In genomic region chr1:31663622-31664452, GRCh38 we compare ENCODE assay signal across 8 cellular contexts. TPM values are rescaled to one million over a fixed set of nuclear protein-coding genes. Genes with fewer than 3 reads are reported as not detected.
DNase-seq lines count a peak whose midpoint lies in the region; ATAC-seq and TF ChIP-seq lines count a peak whose summit lies in the region.

No MANE protein-coding gene starts in this region.

- no peaks in the 10 kb centered on the region for H3K4me1 Mint-ChIP-seq in activated naive CD8-positive, alpha-beta T cell treated with anti-CD3 and anti-CD28 coated beads, Interleukin-2, amount 50 U/mL, for 24 hours

- ATAC-seq in activated naive CD8-positive, alpha-beta T cell treated with anti-CD3 and anti-CD28 coated beads, Interleukin-2, amount 50 U/mL, for 24 hours, result peak; percentile 22
- ATAC-seq in left ventricle myocardium superior, result peak; percentile 60
- ATAC-seq in GM21390 (IDR thresholded peaks at IDR 0.05; ENCODE audit: unreplicated experiment), result no peak
- ATAC-seq in GM18502 (IDR thresholded peaks at IDR 0.05; ENCODE audit: poor library complexity, unreplicated experiment), result no peak

- H3K27me3 Mint-ChIP-seq in activated naive CD8-positive, alpha-beta T cell treated with anti-CD3 and anti-CD28 coated beads, Interleukin-2, amount 50 U/mL, for 24 hours, result peaks cover under 1% of the 10 kb centered on the region

- DNase-seq in HCEC 1CT, result peak; percentile 17
- peak; percentile 28 for DNase-seq in SK-N-DZ (ENCODE audit: low spot score)
- DNase-seq in activated naive CD8-positive, alpha-beta T cell treated with anti-CD3 and anti-CD28 coated beads, Interleukin-2, amount 50 U/mL, for 24 hours, result peak; percentile 75
- DNase-seq in left ventricle myocardium superior, result peak; percentile 78
- DNase-seq in stimulated activated CD4-positive, alpha-beta T cell treated with anti-CD3 and anti-CD28 coated beads, Interleukin-12 subunit alpha, Interleukin-12 subunit beta, amount 100 ng/mL, for 4 hours, result peak; percentile 59

- TF ChIP-seq CTCF in C4-2B (conservative IDR thresholded peaks at IDR 0.05), result peak; percentile 92

- no peak overlapping the region for H3K27ac Mint-ChIP-seq in activated naive CD8-positive, alpha-beta T cell treated with anti-CD3 and anti-CD28 coated beads, Interleukin-2, amount 50 U/mL, for 24 hours

- no peaks in the 10 kb centered on the region for H3K36me3 Mint-ChIP-seq in activated naive CD8-positive, alpha-beta T cell treated with anti-CD3 and anti-CD28 coated beads, Interleukin-2, amount 50 U/mL, for 24 hours (ENCODE audit: low read depth)

- H3K27ac ChIP-seq in C4-2B, result no peak overlapping the region

- intact Hi-C loops in left ventricle myocardium superior (cut with micrococcal nuclease), result loop anchor here (10.0 kb wide), 1 partner anchor 121 kb away; no protein-coding TSS in a partner anchor

- H3K9me3 Mint-ChIP-seq in activated naive CD8-positive, alpha-beta T cell treated with anti-CD3 and anti-CD28 coated beads, Interleukin-2, amount 50 U/mL, for 24 hours, result no peaks in the 10 kb centered on the region

- H3K4me3 Mint-ChIP-seq in activated naive CD8-positive, alpha-beta T cell treated with anti-CD3 and anti-CD28 coated beads, Interleukin-2, amount 50 U/mL, for 24 hours, result no peak overlapping the region

RNA-seq across cellular contexts. Expression of gene PEF1, which starts 19.2 kb away (rescaled TPM):
- 52.4 and 54.0 TPM in 2 replicates for polyA plus RNA-seq in SK-N-DZ (2014; cell fraction: cytosol; rRNA removed)
- polyA plus RNA-seq in SK-N-DZ (2014; cell fraction: nucleus; rRNA removed), result 29.5 and 32.3 TPM in 2 replicates
- total RNA-seq in left ventricle myocardium superior, result 34.1 TPM

RNA-seq across cellular contexts. Expression of gene COL16A1, which starts 40.0 kb away (rescaled TPM):
- 3.5 and 5.8 TPM in 2 replicates for polyA plus RNA-seq in SK-N-DZ (2014; cell fraction: cytosol; rRNA removed)
- 70.8 and 89.0 TPM in 2 replicates for polyA plus RNA-seq in SK-N-DZ (2014; cell fraction: nucleus; rRNA removed)
- total RNA-seq in left ventricle myocardium superior, result 16.1 TPM

RNA-seq across cellular contexts. Expression of gene HCRTR1, which starts 46.3 kb away (rescaled TPM):
- not detected in 2 replicates for polyA plus RNA-seq in SK-N-DZ (2014; cell fraction: cytosol; rRNA removed)
- 0.31 TPM in 1 of 2 replicates, not detected in the other for polyA plus RNA-seq in SK-N-DZ (2014; cell fraction: nucleus; rRNA removed)
- 0.67 TPM for total RNA-seq in left ventricle myocardium superior

Comparison
In these comparisons a context has a peak if more than half of its experiments do, and no peak if none do; other contexts are left out.
1. DNase-seq: peak in every context shown above with its lines; median percentile 78 in left ventricle myocardium superior; 75 in activated naive CD8-positive, alpha-beta T cell treated with anti-CD3 and anti-CD28 coated beads, Interleukin-2, amount 50 U/mL, for 24 hours; 59 in stimulated activated CD4-positive, alpha-beta T cell treated with anti-CD3 and anti-CD28 coated beads, Interleukin-12 subunit alpha, Interleukin-12 subunit beta, amount 100 ng/mL, for 4 hours; 28 in SK-N-DZ; 17 in HCEC 1CT.
2. ATAC-seq: peak in activated naive CD8-positive, alpha-beta T cell treated with anti-CD3 and anti-CD28 coated beads, Interleukin-2, amount 50 U/mL, for 24 hours (single experiment) and left ventricle myocardium superior (single experiment); none in GM21390 (single experiment) and GM18502 (single experiment).